In the genomic region with DNA sequence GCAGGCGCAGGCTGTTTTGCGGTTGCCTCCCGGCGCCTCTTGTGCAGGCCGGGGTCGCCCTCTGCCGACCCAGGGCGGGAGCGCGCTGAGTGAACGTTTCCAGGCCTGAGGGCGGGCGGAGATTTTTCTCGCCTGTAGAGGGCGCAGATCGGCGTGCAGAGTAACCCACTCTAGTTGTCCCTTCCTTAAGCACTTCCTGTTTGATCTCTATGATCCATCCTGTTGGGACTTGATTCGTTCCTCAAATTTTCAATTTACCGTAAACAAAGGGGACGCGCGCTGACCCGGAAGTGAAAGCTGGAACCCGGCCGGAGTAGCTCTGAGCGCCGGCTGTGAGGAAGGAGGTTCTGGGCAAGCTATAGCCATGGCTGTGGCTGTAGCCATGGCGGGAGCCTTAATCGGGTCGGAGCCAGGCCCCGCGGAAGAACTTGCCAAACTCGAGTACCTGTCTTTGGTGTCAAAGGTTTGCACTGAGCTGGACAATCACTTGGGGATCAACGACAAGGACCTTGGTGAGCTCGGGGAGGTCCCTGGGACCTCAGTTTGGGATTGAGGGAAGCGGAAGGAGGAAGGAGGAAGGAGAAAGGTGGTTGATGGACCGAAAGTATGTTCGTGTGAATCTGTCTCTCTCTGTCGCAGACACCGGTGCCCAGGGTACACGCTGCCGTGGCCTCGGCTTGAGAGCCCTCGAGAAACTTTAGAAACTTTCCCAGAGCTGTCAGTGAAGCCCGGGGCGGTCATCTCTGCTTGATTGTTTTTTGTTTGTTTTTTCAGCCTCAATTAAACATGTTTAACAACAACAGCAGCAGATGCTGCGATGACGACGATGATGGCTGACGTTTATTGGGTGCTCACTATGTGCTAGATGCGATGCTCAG, we compare ENCODE assay signal across 8 cellular contexts. TPM values are rescaled to one million over a fixed set of nuclear protein-coding genes. Genes with fewer than 3 reads are reported as not detected.
A peak's percentile ranks its signal among the peaks of the same experiment; 100 is the strongest.
DNase-seq lines count a peak whose midpoint lies in the region; ATAC-seq, FAIRE-seq and TF ChIP-seq lines count a peak whose summit lies in the region.

A gene (plus strand): TSS at position 302 of the 878 bp plus-strand sequence. CDS start 63 bp downstream, at position 365.

- H3K9me3 ChIP-seq in BE2C: no peaks in the 10 kb centered on the region

- no peaks in the 10 kb centered on the region for H3K36me3 ChIP-seq in BE2C

- peak; percentile 90 for FAIRE-seq in colon (lab: Jason Lieb, UNC)

- no peaks in the 10 kb centered on the region for H3K27me3 ChIP-seq in BE2C

- TF ChIP-seq POLR2A in GM19193 (IDR thresholded peaks at IDR 0.05; ENCODE audit: extremely low read depth, insufficient read depth, insufficient read length): peak; percentile 92

- H3K4me3 ChIP-seq in BE2C (ENCODE audit: low read depth, low read length): peak within 1 kb of the TSS; percentile 93

- 0 out of 2 replicates have a peak, but pooled peaks cover 3% of the 10 kb centered on the region for H3K4me1 ChIP-seq in BE2C

- peak; percentile 100 for TF ChIP-seq CTCF in BE2C (IDR thresholded peaks at IDR 0.05; ENCODE audit: low read depth, low read length)

- DNase-seq in BE2C (peak; percentile 96), NCI-H524 (lab: John Stamatoyannopoulos, UW) (peak; percentile 98 to 99), kidney tubule cell (ENCODE audit: low spot score) (peak; percentile 99)
- DNase-seq in activated CD4-positive, alpha-beta T cell treated with anti-CD3 and anti-CD28 coated beads for 4 hours: peak; percentile 97 to 98
- DNase-seq in stimulated activated CD4-positive, alpha-beta T cell treated with anti-CD3 and anti-CD28 coated beads, Interleukin-1b, Interleukin-23, amount 100 ng/mL, for 4 hours (ENCODE audit: low read depth in 2 of 2): peak; percentile 97 to 99

- peak; percentile 94 for ATAC-seq in HG03442 (IDR thresholded peaks at IDR 0.05; ENCODE audit: unreplicated experiment)

RNA-seq across cellular contexts. Expression of the gene that starts here (rescaled TPM):
- 70.1 TPM for polyA plus RNA-seq in BE2C (2012; ENCODE audit: insufficient read depth, insufficient read length, low read depth)

Comparison
In these comparisons a context has a peak if more than half of its experiments do, and no peak if none do; other contexts are left out.
1. Peak in every context shown above with its lines: DNase-seq, ATAC-seq and H3K4me3 ChIP-seq.